ENCODE assay signal across 8 cellular contexts in the genomic region with DNA sequence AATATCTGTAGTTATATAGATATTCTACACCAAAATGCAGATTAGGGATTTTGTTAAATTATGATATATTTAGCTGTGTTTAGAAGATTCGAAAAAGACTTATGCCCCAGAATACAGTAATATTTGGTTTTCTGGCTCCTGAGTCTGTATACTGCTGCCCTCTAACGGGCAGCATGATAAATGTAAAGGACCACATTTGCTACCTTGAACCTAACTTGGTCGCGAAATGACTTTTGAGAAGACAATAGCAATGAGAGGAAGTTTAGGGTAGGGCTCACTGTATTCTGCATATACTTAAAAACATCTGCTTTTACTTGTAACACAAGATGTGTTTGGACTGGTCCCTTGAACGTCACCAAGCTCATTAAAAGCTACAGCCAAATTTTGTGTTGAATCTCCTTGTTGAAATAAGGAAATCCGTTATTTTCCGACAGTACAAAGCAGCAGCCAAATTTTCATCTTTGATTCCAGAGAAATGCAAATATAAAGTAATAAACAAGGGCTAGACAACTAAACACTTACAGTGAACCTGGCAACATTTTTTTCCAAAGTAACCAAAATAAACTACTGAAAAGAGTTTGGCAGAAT.
A peak's percentile ranks its signal among the peaks of the same experiment; 100 is the strongest.
DNase-seq lines count a peak whose midpoint lies in the region; ATAC-seq lines count a peak whose summit lies in the region.

No MANE protein-coding gene starts in this region.

- ATAC-seq in GM18511 (IDR thresholded peaks at IDR 0.05; ENCODE audit: unreplicated experiment) (peak; percentile 51), GM18870 (IDR thresholded peaks at IDR 0.05; ENCODE audit: unreplicated experiment) (no peak), GM18907 (IDR thresholded peaks at IDR 0.05; ENCODE audit: unreplicated experiment) (no peak)

- H3K36me3 Mint-ChIP-seq in activated CD4-positive, alpha-beta memory T cell treated with anti-CD3 and anti-CD28 coated beads, Interleukin-2, amount 10 ng/mL, durations not matched to agents 7 days and 5 days (ENCODE audit: low read depth) = no peaks in the 10 kb centered on the region

- no peak overlapping the region for H3K4me3 Mint-ChIP-seq in activated CD4-positive, alpha-beta memory T cell treated with anti-CD3 and anti-CD28 coated beads, Interleukin-2, amount 10 ng/mL, durations not matched to agents 7 days and 5 days

- H3K9me3 Mint-ChIP-seq in activated CD4-positive, alpha-beta memory T cell treated with anti-CD3 and anti-CD28 coated beads, Interleukin-2, amount 10 ng/mL, durations not matched to agents 7 days and 5 days = no peaks in the 10 kb centered on the region

- DNase-seq in CD1c-positive myeloid dendritic cell (ENCODE audit: extremely low spot score) = peak; percentile 36
- DNase-seq in NAMALWA (ENCODE audit: low spot score) = peak; percentile 69
- DNase-seq in activated CD4-positive, alpha-beta memory T cell treated with anti-CD3 and anti-CD28 coated beads, Interleukin-2, amount 10 ng/mL, durations not matched to agents 7 days and 5 days = peak; percentile 31
- peak; percentile 50 for DNase-seq in glomerular visceral epithelial cell (ENCODE audit: extremely low spot score)
- peak; percentile 44 for DNase-seq in renal cortical epithelial cell (ENCODE audit: low read depth)

- POLR2A ChIA-PET in activated CD4-positive, alpha-beta memory T cell treated with anti-CD3 and anti-CD28 coated beads, Interleukin-2, amount 10 ng/mL, durations not matched to agents 7 days and 5 days (lab: Charles Lee) = interaction anchor here (1.1 kb wide), 1 partner anchor 214 kb away, joined by 6 read pairs; no protein-coding TSS in a partner anchor

- CTCF ChIA-PET in activated CD4-positive, alpha-beta memory T cell treated with anti-CD3 and anti-CD28 coated beads, Interleukin-2, amount 10 ng/mL, durations not matched to agents 7 days and 5 days (lab: Charles Lee) = interaction anchor here (0.7 to 3.0 kb wide), 19 partner anchors 10 to 438 kb away, joined by 3 to 45 read pairs (median 3); no protein-coding TSS in a partner anchor

- no peak overlapping the region for H3K27ac Mint-ChIP-seq in activated CD4-positive, alpha-beta memory T cell treated with anti-CD3 and anti-CD28 coated beads, Interleukin-2, amount 10 ng/mL, durations not matched to agents 7 days and 5 days

- peaks cover 3% of the 10 kb centered on the region for H3K4me1 Mint-ChIP-seq in activated CD4-positive, alpha-beta memory T cell treated with anti-CD3 and anti-CD28 coated beads, Interleukin-2, amount 10 ng/mL, durations not matched to agents 7 days and 5 days

- no peaks in the 10 kb centered on the region for H3K27me3 Mint-ChIP-seq in activated CD4-positive, alpha-beta memory T cell treated with anti-CD3 and anti-CD28 coated beads, Interleukin-2, amount 10 ng/mL, durations not matched to agents 7 days and 5 days
